ENCODE assay signal across 14 cellular contexts in genomic region chr15:42413914-42414313, GRCh38.
"Had no signal": no experiment of that assay in that cellular context is flagged by ENCODE, and none has a peak within 500 bp of the region (broad histone marks: within the 10 kb centered on the region; RNA-seq: fewer than 3 reads in every experiment).

No MANE protein-coding gene starts in this region.

- ATAC-seq: activated T-helper 17 cell treated with anti-CD3 and anti-CD28 coated beads, Interleukin-2, amount 50 U/mL, for 72 hours; natural killer cell treated with Interleukin-12 subunit alpha and Interleukin-12 subunit beta and Interleukin-15 and Interleukin-18, amount 100 ng/mL, for 72 hours; upper lobe of right lung had no signal

- H3K4me1 ChIP-seq: testis, upper lobe of right lung had no signal

- H3K27ac Mint-ChIP-seq: activated T-helper 17 cell treated with anti-CD3 and anti-CD28 coated beads, Interleukin-2, amount 50 U/mL, for 72 hours; natural killer cell treated with Interleukin-12 subunit alpha and Interleukin-12 subunit beta and Interleukin-15 and Interleukin-18, amount 100 ng/mL, for 72 hours; stimulated activated naive CD8-positive, alpha-beta T cell treated with anti-CD3 and anti-CD28 coated beads, Interleukin-15, Interleukin-2, amounts not matched to agents 100 ng/mL and 50 ng/mL, for 24 hours had no signal

- FAIRE-seq: islet of Langerhans, small intestine had no signal

- H3K9me3 Mint-ChIP-seq: activated T-helper 17 cell treated with anti-CD3 and anti-CD28 coated beads, Interleukin-2, amount 50 U/mL, for 72 hours; natural killer cell treated with Interleukin-12 subunit alpha and Interleukin-12 subunit beta and Interleukin-15 and Interleukin-18, amount 100 ng/mL, for 72 hours; stimulated activated naive CD8-positive, alpha-beta T cell treated with anti-CD3 and anti-CD28 coated beads, Interleukin-15, Interleukin-2, amounts not matched to agents 100 ng/mL and 50 ng/mL, for 24 hours had no signal

- H3K27ac ChIP-seq: coronary artery, testis, upper lobe of right lung had no signal

- H3K4me1 Mint-ChIP-seq: activated T-helper 17 cell treated with anti-CD3 and anti-CD28 coated beads, Interleukin-2, amount 50 U/mL, for 72 hours had no signal

- H3K9me3 ChIP-seq: testis, upper lobe of right lung had no signal

- H3K4me3 Mint-ChIP-seq: activated T-helper 17 cell treated with anti-CD3 and anti-CD28 coated beads, Interleukin-2, amount 50 U/mL, for 72 hours; natural killer cell treated with Interleukin-12 subunit alpha and Interleukin-12 subunit beta and Interleukin-15 and Interleukin-18, amount 100 ng/mL, for 72 hours; stimulated activated naive CD8-positive, alpha-beta T cell treated with anti-CD3 and anti-CD28 coated beads, Interleukin-15, Interleukin-2, amounts not matched to agents 100 ng/mL and 50 ng/mL, for 24 hours had no signal

- H3K27me3 ChIP-seq: testis, upper lobe of right lung had no signal

- DNase-seq: activated CD4-positive, CD25-positive, alpha-beta regulatory T cell treated with anti-CD3 and anti-CD28 coated beads, Interleukin-2, amount 50 U/mL, for 72 hours; activated naive CD4-positive, alpha-beta T cell treated with Interleukin-2 at 50 U/mL for 16 hours; central memory CD4-positive, alpha-beta T cell; foreskin melanocyte; head of caudate nucleus; SIG-M5; small intestine; testis; upper lobe of right lung had no signal

- H3K4me3 ChIP-seq: coronary artery, testis, upper lobe of right lung had no signal

- H3K27me3 Mint-ChIP-seq: activated T-helper 17 cell treated with anti-CD3 and anti-CD28 coated beads, Interleukin-2, amount 50 U/mL, for 72 hours; natural killer cell treated with Interleukin-12 subunit alpha and Interleukin-12 subunit beta and Interleukin-15 and Interleukin-18, amount 100 ng/mL, for 72 hours; stimulated activated naive CD8-positive, alpha-beta T cell treated with anti-CD3 and anti-CD28 coated beads, Interleukin-15, Interleukin-2, amounts not matched to agents 100 ng/mL and 50 ng/mL, for 24 hours had no signal
